8 cellular contexts compared by ENCODE assay signal in genomic region chr7:64307254-64308018, GRCh38. TPM values are rescaled to one million over a fixed set of nuclear protein-coding genes. Genes with fewer than 3 reads are reported as not detected.
DNase-seq lines count a peak whose midpoint lies in the region; ATAC-seq and TF ChIP-seq lines count a peak whose summit lies in the region.

No MANE protein-coding gene starts in this region.

- H3K27ac ChIP-seq in transverse colon = peak overlapping the region; percentile 76 to 88 (median 82)

- peak; percentile 99 for ATAC-seq in GM19397 (IDR thresholded peaks at IDR 0.05; ENCODE audit: unreplicated experiment)

- TF ChIP-seq POLR2A in transverse colon (IDR thresholded peaks at IDR 0.05) = peak; percentile 56

- 7 to 53% methylated on average over 2 to 26 of the region's 33 CpGs for WGBS in transverse colon (ENCODE audit: low coverage in 1 of 2), 2 donors

- H3K36me3 ChIP-seq in transverse colon = no peaks in the 10 kb centered on the region

- H3K9me3 ChIP-seq in transverse colon = no peaks in the 10 kb centered on the region

- H3K4me1 ChIP-seq in transverse colon = peaks cover 4 to 12% (median 7%) of the 10 kb centered on the region in 4 donors

- intact Hi-C loops in transverse colon (cut with DNase I; ENCODE audit: low total_unique reads) = no loop called here

- peak in 3 of 5 experiments; percentile 18 to 59 (median 47) for TF ChIP-seq CTCF in transverse colon (IDR thresholded peaks at IDR 0.05)

- TF ChIP-seq EP300 in transverse colon (IDR thresholded peaks at IDR 0.05; ENCODE audit: low read depth) = no peak

- peak; percentile 83 for DNase-seq in CMK (ENCODE audit: low read depth)
- DNase-seq in HK-2 (ENCODE audit: unreplicated experiment) = peak; percentile 71
- peak; percentile 99 for DNase-seq in OCI-M1 (lab: John Stamatoyannopoulos, UW)
- peak; percentile 89 for DNase-seq in activated T-helper 9 cell treated with anti-CD3 and anti-CD28 coated beads, Interleukin-2, amount 50 U/mL, for 16 hours (ENCODE audit: low read depth)
- DNase-seq in fibroblast of the conjunctiva (ENCODE audit: low read depth) = peak; percentile 79
- peak; percentile 98 for DNase-seq in pons (ENCODE audit: low spot score)
- peak; percentile 96 for DNase-seq in transverse colon

- in situ Hi-C loops in transverse colon (cut with MboI; ENCODE audit: low pct_ligation_motif_present in 1 of 4, low pct_unique_long_range_greater_than_20kb in 1 of 4, low sequenced_read_pairs in 3 of 4) = loop anchor here in 3 of 4 donors (25.0 kb wide), 2 partner anchors 255 to 355 kb away; partner anchors contain the start of genes ZNF680 (in 2 of the 3) and ZNF107 (in 1 of the 3)

- peak overlapping the region; percentile 26 to 57 (median 37) for H3K4me3 ChIP-seq in transverse colon

- no peaks in the 10 kb centered on the region for H3K27me3 ChIP-seq in transverse colon

RNA-seq across cellular contexts. Expression of gene ZNF736, which starts 6.3 kb away (rescaled TPM):
- total RNA-seq in transverse colon = 10 to 100 TPM in 2 of 4 donors, 1 to 10 TPM in 2; 7.0 to 12.7 (median 9.2) TPM

Comparison
In these comparisons a context has a peak if more than half of its experiments do, and no peak if none do; other contexts are left out.
1. Peak in every context shown above with its lines: DNase-seq, ATAC-seq, H3K4me3 ChIP-seq and H3K27ac ChIP-seq.